8 cellular contexts compared by ENCODE assay signal in genomic region chr6:84764332-84765049, GRCh38. TPM values are rescaled to one million over a fixed set of nuclear protein-coding genes. Genes with fewer than 3 reads are reported as not detected.
A peak's percentile ranks its signal among the peaks of the same experiment; 100 is the strongest.
DNase-seq lines count a peak whose midpoint lies in the region; ATAC-seq and TF ChIP-seq lines count a peak whose summit lies in the region.

Gene TBX18, minus strand, starts transcription at chr6:84764598. Its CDS starts 417 bp downstream, at chr6:84764181.

- H3K4me3 ChIP-seq in BJ (ENCODE audit: low read depth, low read length) (peak within 1 kb of the TSS; percentile 78), neuron (ENCODE audit: low read length) (peak within 1 kb of the TSS; percentile 53), Caco-2 (ENCODE audit: low read depth, low read length) (no peak within 1 kb of the TSS)

- intact Hi-C loops in Caco-2 (cut with micrococcal nuclease; ENCODE audit: unreplicated experiment): no loop called here

- CTCF ChIA-PET in BJ (lab: Yijun Ruan, JAX): interaction anchor here (1.0 kb wide), 2 partner anchors 9 to 336 kb away, joined by 3 to 4 read pairs; no protein-coding TSS in a partner anchor
- CTCF ChIA-PET in activated CD8-positive, alpha-beta memory T cell treated with anti-CD3 and anti-CD28 coated beads, Interleukin-2, amount 10 ng/mL, durations not matched to agents 7 days and 5 days (lab: Charles Lee): no interaction called here
- CTCF ChIA-PET in Caco-2 (lab: Charles Lee): no interaction called here

- H3K4me1 ChIP-seq in neuron (ENCODE audit: insufficient read depth, low read length) (peaks cover 3% of the 10 kb centered on the region), Caco-2 (no peaks in the 10 kb centered on the region)

- DNase-seq in BJ (ENCODE audit: low read depth) (peak; percentile 92), HUDEP-2 (lab: John Stamatoyannopoulos, UW; ENCODE audit: unreplicated experiment in 76 of 76) (peak in 54 of 76 experiments; percentile 5 to 88 (median 54)), glomerular endothelial cell (ENCODE audit: extremely low read depth, low read depth, low spot score) (peak; percentile 95), Caco-2 (no peak)
- DNase-seq in activated CD8-positive, alpha-beta memory T cell treated with anti-CD3 and anti-CD28 coated beads, Interleukin-2, amount 10 ng/mL, durations not matched to agents 7 days and 5 days: no peak
- no peak for DNase-seq in effector CD8-positive, alpha-beta T cell (lab: John Stamatoyannopoulos, UW)

- peaks cover 3% of the 10 kb centered on the region for H3K36me3 Mint-ChIP-seq in activated CD8-positive, alpha-beta memory T cell treated with anti-CD3 and anti-CD28 coated beads, Interleukin-2, amount 10 ng/mL, durations not matched to agents 7 days and 5 days
- no peaks in the 10 kb centered on the region for H3K36me3 Mint-ChIP-seq in Caco-2 (ENCODE audit: insufficient read depth, unreplicated experiment)

- peak within 1 kb of the TSS; percentile 81 for H2AFZ ChIP-seq in neuron (ENCODE audit: low read depth, low read length)

- H3K27me3 Mint-ChIP-seq in activated CD8-positive, alpha-beta memory T cell treated with anti-CD3 and anti-CD28 coated beads, Interleukin-2, amount 10 ng/mL, durations not matched to agents 7 days and 5 days: peaks cover 79% of the 10 kb centered on the region
- H3K27me3 Mint-ChIP-seq in Caco-2 (ENCODE audit: insufficient read depth, unreplicated experiment): peaks cover 2% of the 10 kb centered on the region

- peaks cover 5% of the 10 kb centered on the region for H3K4me1 Mint-ChIP-seq in activated CD8-positive, alpha-beta memory T cell treated with anti-CD3 and anti-CD28 coated beads, Interleukin-2, amount 10 ng/mL, durations not matched to agents 7 days and 5 days
- H3K4me1 Mint-ChIP-seq in Caco-2 (ENCODE audit: low read depth, unreplicated experiment): no peaks in the 10 kb centered on the region

- TF ChIP-seq CTCF in BJ (IDR thresholded peaks at IDR 0.05; ENCODE audit: insufficient read depth, low read depth, low read length) (0 out of 2 replicates have a peak, but pooled peaks have one; percentile 17), Caco-2 (IDR thresholded peaks at IDR 0.05; ENCODE audit: insufficient read depth in 1 of 2, low read depth in 1 of 2, low read length in 1 of 2, severe bottlenecking in 1 of 2, unreplicated experiment in 1 of 2) (no peak)

- no peak for ATAC-seq in activated CD8-positive, alpha-beta memory T cell treated with anti-CD3 and anti-CD28 coated beads, Interleukin-2, amount 10 ng/mL, durations not matched to agents 7 days and 5 days
- no peak for ATAC-seq in GM19351 (IDR thresholded peaks at IDR 0.05; ENCODE audit: unreplicated experiment)

- no peaks in the 10 kb centered on the region for H3K36me3 ChIP-seq in BJ (ENCODE audit: control insufficient read depth, insufficient read depth, low read length)
- H3K36me3 ChIP-seq in neuron (ENCODE audit: insufficient read depth, low read length): no peaks in the 10 kb centered on the region
- no peaks in the 10 kb centered on the region for H3K36me3 ChIP-seq in Caco-2 (ENCODE audit: control insufficient read depth, insufficient read depth, low read length)

- peaks cover 2% of the 10 kb centered on the region for H3K9me3 Mint-ChIP-seq in activated CD8-positive, alpha-beta memory T cell treated with anti-CD3 and anti-CD28 coated beads, Interleukin-2, amount 10 ng/mL, durations not matched to agents 7 days and 5 days (ENCODE audit: low read depth)
- no peaks in the 10 kb centered on the region for H3K9me3 Mint-ChIP-seq in Caco-2 (ENCODE audit: unreplicated experiment)

- no TSS peak for BruUV-seq in Caco-2 (replicated peaks; lab: Mats Ljungman, UMichigan)

- H3K27ac Mint-ChIP-seq in activated CD8-positive, alpha-beta memory T cell treated with anti-CD3 and anti-CD28 coated beads, Interleukin-2, amount 10 ng/mL, durations not matched to agents 7 days and 5 days: peak within 1 kb of the TSS; percentile 66
- H3K27ac Mint-ChIP-seq in Caco-2 (ENCODE audit: unreplicated experiment): no peak within 1 kb of the TSS

- H3K27me3 ChIP-seq in BJ (ENCODE audit: control insufficient read depth, insufficient read depth, low read length): no peaks in the 10 kb centered on the region
- peaks cover 82% of the 10 kb centered on the region for H3K27me3 ChIP-seq in neuron (ENCODE audit: insufficient read depth, low read length)
- no peaks in the 10 kb centered on the region for H3K27me3 ChIP-seq in Caco-2 (replicated peaks; ENCODE audit: control insufficient read depth, insufficient read depth, low read length)

- POLR2A ChIA-PET in BJ (lab: Charles Lee) (interaction anchor here (0.5 to 0.7 kb wide), 2 partner anchors 304 to 741 kb away, joined by 3 to 7 read pairs; no protein-coding TSS in a partner anchor), Caco-2 (lab: Charles Lee) (no interaction called here)

- H3K9me3 ChIP-seq in neuron (ENCODE audit: low read length): peaks cover 8% of the 10 kb centered on the region
- no peaks in the 10 kb centered on the region for H3K9me3 ChIP-seq in Caco-2

- no peak within 1 kb of the TSS for H3K4me3 Mint-ChIP-seq in activated CD8-positive, alpha-beta memory T cell treated with anti-CD3 and anti-CD28 coated beads, Interleukin-2, amount 10 ng/mL, durations not matched to agents 7 days and 5 days
- H3K4me3 Mint-ChIP-seq in Caco-2 (ENCODE audit: unreplicated experiment): no peak within 1 kb of the TSS

RNA-seq across cellular contexts. Expression of gene TBX18, which starts in this region (rescaled TPM):
- 28.6 and 34.5 TPM in 2 replicates for polyA plus RNA-seq in BJ (2011; rRNA removed)
- 27.4 and 34.8 TPM in 2 replicates for polyA minus RNA-seq in BJ (2011; rRNA and poly(A)+ RNA removed)
- not detected for total RNA-seq in activated CD8-positive, alpha-beta memory T cell treated with anti-CD3 and anti-CD28 coated beads, Interleukin-2, amount 10 ng/mL, durations not matched to agents 7 days and 5 days
- 2.9 and 3.7 TPM in 2 replicates for total RNA-seq in glomerular endothelial cell
- not detected in 2 replicates for total RNA-seq in Caco-2 (2022)

Comparison
In these comparisons a context has a peak if more than half of its experiments do, and no peak if none do; other contexts are left out.
1. DNase-seq: peak in BJ (single experiment), HUDEP-2 (54 of 76) and glomerular endothelial cell (single experiment); none in activated CD8-positive, alpha-beta memory T cell treated with anti-CD3 and anti-CD28 coated beads, Interleukin-2, amount 10 ng/mL, durations not matched to agents 7 days and 5 days (single experiment), Caco-2 (0 of 2) and effector CD8-positive, alpha-beta T cell (single experiment).